In the genomic region with DNA sequence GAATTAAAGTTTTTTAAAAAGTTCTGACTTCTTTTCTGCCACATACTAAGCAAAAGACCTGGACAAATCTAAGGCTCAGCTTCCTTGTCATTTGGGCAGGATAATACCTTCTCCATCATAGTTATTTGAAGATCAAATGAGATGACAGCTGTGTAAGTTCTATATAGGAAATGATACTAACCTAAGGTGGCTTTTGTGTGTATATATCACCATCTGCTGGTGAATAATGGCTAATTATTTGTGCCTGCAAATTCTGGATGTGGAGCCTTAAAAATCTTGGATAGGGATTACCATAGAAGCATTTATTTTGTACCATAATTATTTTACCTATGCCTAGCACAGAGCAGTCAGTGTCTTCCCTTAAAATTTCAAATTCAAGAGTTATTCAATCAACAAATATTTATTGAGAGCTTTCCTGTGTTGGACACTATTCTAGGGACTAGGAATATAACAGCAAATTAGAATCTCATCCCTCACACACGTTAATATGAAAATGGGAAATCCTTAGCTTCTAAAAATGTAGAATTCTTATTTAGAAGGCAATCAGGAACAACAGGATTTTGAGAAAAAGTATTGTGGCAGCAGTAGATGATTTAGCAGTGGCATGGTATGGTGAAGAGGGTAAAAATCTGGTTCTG, we compare ENCODE assay signal across 8 cellular contexts.
DNase-seq lines count a peak whose midpoint lies in the region; ATAC-seq, FAIRE-seq and TF ChIP-seq lines count a peak whose summit lies in the region.

No MANE protein-coding gene starts in this region.

- TF ChIP-seq CTCF in cardiac muscle cell (IDR thresholded peaks at IDR 0.05; ENCODE audit: low read depth, low read length), result peak; percentile 60
- TF ChIP-seq CTCF in activated B cell treated with CpG ODN at 0.5 μM for 24 hours (IDR thresholded peaks at IDR 0.05), result no peak
- peak; percentile 30 to 80 (median 72) for TF ChIP-seq CTCF in heart right ventricle (IDR thresholded peaks at IDR 0.05)

- no peaks in the 10 kb centered on the region for H3K9me3 ChIP-seq in cardiac muscle cell (ENCODE audit: low read depth)
- H3K9me3 ChIP-seq in heart right ventricle, result no peaks in the 10 kb centered on the region
- H3K9me3 ChIP-seq in small intestine (ENCODE audit: control insufficient read depth, low read depth), result no peaks in the 10 kb centered on the region

- no peaks in the 10 kb centered on the region for H3K4me1 Mint-ChIP-seq in activated B cell treated with CpG ODN at 0.5 μM for 24 hours

- ATAC-seq in activated B cell treated with CpG ODN at 0.5 μM for 24 hours (ENCODE audit: low read depth) (peak; percentile 34), heart right ventricle (peak in 3 of 8 donors; percentile 47 to 65 (median 55)), HG02970 (IDR thresholded peaks at IDR 0.05; ENCODE audit: low FRiP score, unreplicated experiment) (no peak), GM18870 (IDR thresholded peaks at IDR 0.05; ENCODE audit: unreplicated experiment) (no peak)

- peaks cover 67% of the 10 kb centered on the region for H3K36me3 Mint-ChIP-seq in activated B cell treated with CpG ODN at 0.5 μM for 24 hours (ENCODE audit: low read depth)

- H3K27me3 ChIP-seq in cardiac muscle cell (no peaks in the 10 kb centered on the region), heart right ventricle (no peaks in the 10 kb centered on the region), small intestine (ENCODE audit: control insufficient read depth in 2 of 2, insufficient read depth in 2 of 2, low read length in 2 of 2) (no peaks in the 10 kb centered on the region)

- peaks cover 5% of the 10 kb centered on the region for H3K4me1 ChIP-seq in cardiac muscle cell (ENCODE audit: low read depth)
- H3K4me1 ChIP-seq in heart right ventricle, result peaks cover 0 to 13% (median 0%) of the 10 kb centered on the region in 9 donors
- no peaks in the 10 kb centered on the region for H3K4me1 ChIP-seq in small intestine (ENCODE audit: control insufficient read depth in 2 of 2, insufficient read depth in 1 of 2, low read depth in 1 of 2, low read length in 1 of 2)

- DNase-seq in cardiac muscle cell (ENCODE audit: low read depth in 1 of 2, low spot score in 1 of 2), result peak; percentile 39 to 67
- no peak for DNase-seq in cardiac septum (ENCODE audit: low spot score)
- DNase-seq in NCI-H1694 (lab: John Stamatoyannopoulos, UW), result peak; percentile 24
- DNase-seq in activated B cell treated with CpG ODN at 0.5 μM for 24 hours, result no peak
- no peak for DNase-seq in heart right ventricle
- DNase-seq in small intestine, result peak; percentile 57

- no peaks in the 10 kb centered on the region for H3K9me3 Mint-ChIP-seq in activated B cell treated with CpG ODN at 0.5 μM for 24 hours

- no peaks in the 10 kb centered on the region for H3K27me3 Mint-ChIP-seq in activated B cell treated with CpG ODN at 0.5 μM for 24 hours

- H3K36me3 ChIP-seq in cardiac muscle cell (no peaks in the 10 kb centered on the region), heart right ventricle (peaks cover 0 to 39% (median 0%) of the 10 kb centered on the region in 9 donors), small intestine (ENCODE audit: control insufficient read depth in 2 of 2, insufficient read depth in 2 of 2, low read length in 2 of 2) (peaks cover 5 to 15% of the 10 kb centered on the region in 2 donors)

- POLR2A ChIA-PET in activated B cell treated with CpG ODN at 0.5 μM for 24 hours (lab: Charles Lee), result interaction anchor here (0.5 to 1.5 kb wide), 7 partner anchors 120 to 159 kb away, joined by 3 to 11 read pairs (median 4); no protein-coding TSS in a partner anchor

- no peak overlapping the region for H3K4me3 ChIP-seq in cardiac muscle cell
- H3K4me3 ChIP-seq in heart right ventricle, result no peak overlapping the region
- H3K4me3 ChIP-seq in small intestine (ENCODE audit: low read depth in 1 of 2, low read length in 2 of 2), result no peak overlapping the region

- no peak overlapping the region for H3K27ac Mint-ChIP-seq in activated B cell treated with CpG ODN at 0.5 μM for 24 hours

- 66 to 86% methylated on average over 1 of the region's 1 CpG for WGBS in heart right ventricle, 2 donors
- WGBS in small intestine, 3 donors, result 75 to 83% (median 81%) methylated on average over 1 of the region's 1 CpG

- H3K27ac ChIP-seq in cardiac muscle cell (no peak overlapping the region), heart right ventricle (no peak overlapping the region), small intestine (ENCODE audit: low read depth in 1 of 2, low read length in 1 of 2) (no peak overlapping the region)

- FAIRE-seq in small intestine (lab: Jason Lieb, UNC), result peak; percentile 41

- intact Hi-C loops in cardiac septum (cut with DNase I), result loop anchor here (1.0 to 5.0 kb wide), 3 partner anchors 152 to 247 kb away; no protein-coding TSS in a partner anchor
- intact Hi-C loops in activated B cell treated with CpG ODN at 0.5 μM for 24 hours (cut with micrococcal nuclease), result loop anchor here (1.0 kb wide), 3 partner anchors 152 to 249 kb away; no protein-coding TSS in a partner anchor
- intact Hi-C loops in heart right ventricle (cut with DNase I), result loop anchor here (1.0 to 10.0 kb wide), 9 partner anchors 151 to 249 kb away; no protein-coding TSS in a partner anchor

- CTCF ChIA-PET in activated B cell treated with CpG ODN at 0.5 μM for 24 hours (lab: Charles Lee), result interaction anchor here (0.8 to 14.2 kb wide), 24 partner anchors 9 to 251 kb away, joined by 3 to 421 read pairs (median 4); a partner anchor contains a TSS

- H3K4me3 Mint-ChIP-seq in activated B cell treated with CpG ODN at 0.5 μM for 24 hours, result no peak overlapping the region

Comparison
In these comparisons a context has a peak if more than half of its experiments do, and no peak if none do; other contexts are left out.
1. DNase-seq: peak in cardiac muscle cell (2 of 2), NCI-H1694 (single experiment) and small intestine (single experiment); none in cardiac septum (single experiment), activated B cell treated with CpG ODN at 0.5 μM for 24 hours (single experiment) and heart right ventricle (0 of 2).